10 cellular contexts compared by ENCODE assay signal in the genomic region with DNA sequence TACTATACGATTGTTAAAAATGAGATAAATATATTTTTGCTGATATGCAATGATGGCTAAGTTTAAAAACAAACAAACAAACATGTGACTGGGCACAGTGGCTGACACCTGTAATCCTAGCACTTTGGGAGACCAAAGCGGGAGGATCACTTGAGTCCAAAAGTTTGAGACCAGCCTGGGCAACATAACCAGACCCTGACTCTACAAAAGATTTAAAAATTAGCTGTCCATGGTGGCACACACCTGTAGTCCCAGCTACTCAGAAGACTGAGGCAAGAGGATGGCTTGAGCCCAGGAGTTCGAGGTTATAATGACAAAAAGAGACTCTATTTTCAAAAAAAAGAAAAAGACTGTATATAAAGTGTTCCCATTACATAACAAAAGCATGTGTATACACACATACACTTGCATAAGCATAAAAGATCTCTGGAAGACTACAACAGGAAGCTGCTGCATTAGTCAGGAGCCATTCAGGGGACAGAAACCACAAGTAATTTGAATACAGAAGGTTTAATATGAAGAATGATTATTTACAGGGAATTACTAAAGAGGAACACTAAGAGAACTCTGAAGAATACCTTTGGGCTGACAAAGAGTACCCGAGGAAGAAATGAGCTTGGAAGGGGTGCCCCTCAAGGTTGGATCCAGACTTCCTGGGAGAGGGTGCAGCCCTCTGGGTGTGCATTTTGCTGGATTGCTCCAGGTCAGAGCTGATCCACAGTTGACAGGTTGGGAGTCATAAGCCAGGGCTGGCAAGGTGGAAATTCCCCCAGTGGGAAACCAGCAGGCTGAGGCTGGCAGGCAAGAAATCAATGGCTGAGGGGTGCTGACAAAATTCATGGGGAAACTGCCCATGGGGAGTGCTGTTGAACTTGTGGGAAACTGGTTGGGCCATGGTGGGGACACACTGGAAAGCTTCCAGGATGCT. TPM values are rescaled to one million over a fixed set of nuclear protein-coding genes. Genes with fewer than 3 reads are reported as not detected.
DNase-seq lines count a peak whose midpoint lies in the region; ATAC-seq, FAIRE-seq and TF ChIP-seq lines count a peak whose summit lies in the region.
"Had no signal": no experiment of that assay in that cellular context is flagged by ENCODE, and none has a peak within 500 bp of the region (broad histone marks: within the 10 kb centered on the region; RNA-seq: fewer than 3 reads in every experiment).

No MANE protein-coding gene starts in this region.

- no peak overlapping the region for H3K4me2 ChIP-seq in H1 (ENCODE audit: insufficient read depth in 1 of 2, low read depth in 2 of 2, low read length in 2 of 2)

- peaks cover 23% of the 10 kb centered on the region for H3K27me3 Mint-ChIP-seq in activated naive CD4-positive, alpha-beta T cell treated with anti-CD3 and anti-CD28 coated beads, Interleukin-2, amount 10 ng/mL, durations not matched to agents 7 days and 5 days
- peaks cover 24% of the 10 kb centered on the region for H3K27me3 Mint-ChIP-seq in activated naive CD8-positive, alpha-beta T cell treated with anti-CD3 and anti-CD28 coated beads, Interleukin-2, amount 50 U/mL, for 24 hours

- H2AK5ac ChIP-seq in H1 (ENCODE audit: low read depth, low read length) = no peak overlapping the region

- no peak overlapping the region for H3K27ac Mint-ChIP-seq in activated naive CD4-positive, alpha-beta T cell treated with anti-CD3 and anti-CD28 coated beads, Interleukin-2, amount 10 ng/mL, durations not matched to agents 7 days and 5 days
- H3K27ac Mint-ChIP-seq in activated naive CD8-positive, alpha-beta T cell treated with anti-CD3 and anti-CD28 coated beads, Interleukin-2, amount 50 U/mL, for 24 hours = no peak overlapping the region

- no peak overlapping the region for H3K27ac ChIP-seq in H1 (ENCODE audit: low read depth, low read length)

- H3K9me3 Mint-ChIP-seq in activated naive CD4-positive, alpha-beta T cell treated with anti-CD3 and anti-CD28 coated beads, Interleukin-2, amount 10 ng/mL, durations not matched to agents 7 days and 5 days = no peaks in the 10 kb centered on the region
- H3K9me3 Mint-ChIP-seq in activated naive CD8-positive, alpha-beta T cell treated with anti-CD3 and anti-CD28 coated beads, Interleukin-2, amount 50 U/mL, for 24 hours = no peaks in the 10 kb centered on the region

- no peak for TF ChIP-seq RAD21 in H1 (IDR thresholded peaks at IDR 0.05 in 1 of 2, conservative IDR thresholded peaks at IDR 0.05 in 1 of 2; ENCODE audit: low read depth in 2 of 2, low read length in 2 of 2)

- H3K27me3 ChIP-seq in H1 (replicated peaks in 1 of 4; ENCODE audit: control insufficient read depth in 3 of 4, extremely low read depth in 1 of 4, insufficient read depth in 3 of 4, low read length in 3 of 4) = no peaks in the 10 kb centered on the region

- H3K79me2 ChIP-seq in H1 (ENCODE audit: control insufficient read depth in 1 of 2, insufficient read depth in 2 of 2, low read length in 2 of 2) = no peaks in the 10 kb centered on the region

- no peak overlapping the region for H2BK120ac ChIP-seq in H1 (replicated peaks; ENCODE audit: low read depth, low read length)

- H3K56ac ChIP-seq in H1 (replicated peaks; ENCODE audit: insufficient read length, low read depth, low read length) = no peak overlapping the region

- no peak overlapping the region for H3K14ac ChIP-seq in H1 (ENCODE audit: insufficient read length)

- H2BK20ac ChIP-seq in H1 (ENCODE audit: low read length) = 0 out of 2 replicates have a peak overlapping the region, but pooled peaks have one; percentile 1

- H3K4ac ChIP-seq in H1 (replicated peaks; ENCODE audit: insufficient read length, low read depth, low read length) = no peak overlapping the region

- H3K79me1 ChIP-seq in H1 (ENCODE audit: low read depth, low read length) = no peaks in the 10 kb centered on the region

- no peaks in the 10 kb centered on the region for H3K36me3 Mint-ChIP-seq in activated naive CD4-positive, alpha-beta T cell treated with anti-CD3 and anti-CD28 coated beads, Interleukin-2, amount 10 ng/mL, durations not matched to agents 7 days and 5 days
- no peaks in the 10 kb centered on the region for H3K36me3 Mint-ChIP-seq in activated naive CD8-positive, alpha-beta T cell treated with anti-CD3 and anti-CD28 coated beads, Interleukin-2, amount 50 U/mL, for 24 hours (ENCODE audit: low read depth)

- no peak overlapping the region for H3K18ac ChIP-seq in H1 (ENCODE audit: extremely low read depth, low read length)

- no peak overlapping the region for H3K9ac ChIP-seq in H1 (replicated peaks in 1 of 4; ENCODE audit: extremely low read depth in 1 of 4, low read depth in 3 of 4, low read length in 3 of 4)

- H3K4me3 Mint-ChIP-seq in activated naive CD4-positive, alpha-beta T cell treated with anti-CD3 and anti-CD28 coated beads, Interleukin-2, amount 10 ng/mL, durations not matched to agents 7 days and 5 days = no peak overlapping the region
- no peak overlapping the region for H3K4me3 Mint-ChIP-seq in activated naive CD8-positive, alpha-beta T cell treated with anti-CD3 and anti-CD28 coated beads, Interleukin-2, amount 50 U/mL, for 24 hours

- POLR2A ChIA-PET in H1 (lab: Charles Lee; ENCODE audit: partially characterized antibody) = no interaction called here

- H4K8ac ChIP-seq in H1 (ENCODE audit: extremely low read depth, insufficient read depth, low read length) = no peak overlapping the region

- H2BK12ac ChIP-seq in H1 (ENCODE audit: low read depth, low read length) = no peak overlapping the region

- TF ChIP-seq POLR2A in NB4 (IDR thresholded peaks at IDR 0.05; ENCODE audit: extremely low read depth, insufficient read length) (no peak), H1 (IDR thresholded peaks at IDR 0.05; ENCODE audit: control extremely low read depth in 1 of 2, low read depth in 2 of 2, low read length in 2 of 2) (no peak)

- no peak overlapping the region for H4K5ac ChIP-seq in H1 (ENCODE audit: insufficient read length, low read depth, low read length)

- H3K23ac ChIP-seq in H1 (ENCODE audit: insufficient read length) = no peak overlapping the region

- H4K91ac ChIP-seq in H1 (replicated peaks; ENCODE audit: insufficient read length, low read length) = peak overlapping the region; percentile 5

- 77% methylated on average over 4 of the region's 4 CpGs; no CpG with 5 or more reads in 1 of the 2 experiments for WGBS in H1 (ENCODE audit: extremely low coverage in 1 of 2, insufficient coverage in 1 of 2, insufficient read length in 1 of 2, insufficient replicate concordance in 2 of 2, low coverage in 1 of 2, low lambda C conversion rate in 2 of 2, missing lambda C conversion rate in 1 of 2), 2 experiments

- in situ Hi-C loops in G401 (cut with HindIII; ENCODE audit: low sequenced_read_pairs) = no loop called here

- H3K36me3 ChIP-seq in H1 (ENCODE audit: control insufficient read depth in 2 of 4, insufficient read depth in 4 of 4, low read length in 3 of 4) = no peaks in the 10 kb centered on the region

- 0 out of 2 replicates have a peak overlapping the region, but pooled peaks have one; percentile 25 for H2AFZ ChIP-seq in H1 (ENCODE audit: low read length)

- no peak for TF ChIP-seq EP300 in H1 (IDR thresholded peaks at IDR 0.05; ENCODE audit: borderline replicate concordance in 1 of 2, low read depth in 2 of 2, low read length in 2 of 2)

- no peaks in the 10 kb centered on the region for H3K9me3 ChIP-seq in H1 (ENCODE audit: insufficient read depth in 2 of 2, low read depth in 1 of 2, low read length in 1 of 2)

- peak overlapping the region; percentile 12; the same call in 1 of the 2 replicates for H2BK15ac ChIP-seq in H1 (ENCODE audit: low read length)

- H3K4me1 ChIP-seq in H1 (replicated peaks in 1 of 4; ENCODE audit: control insufficient read depth in 3 of 4, insufficient read depth in 4 of 4, low read length in 3 of 4) = peaks cover 0 to 3% (median 2%) of the 10 kb centered on the region in 4 experiments; a peak in 4 of 7 replicates

- H3K4me3 ChIP-seq in NB4 (ENCODE audit: low read depth, low read length) = no peak overlapping the region
- no peak overlapping the region for H3K4me3 ChIP-seq in H1 (ENCODE audit: extremely low read depth in 1 of 4, insufficient read depth in 2 of 4, low read depth in 3 of 4, low read length in 4 of 4)

- no peaks in the 10 kb centered on the region; the same call in 1 of the 2 replicates for H3K23me2 ChIP-seq in H1 (ENCODE audit: low read depth, low read length)

- CTCF ChIA-PET in H1 (lab: Charles Lee; ENCODE audit: partially characterized antibody) = interaction anchor here (0.8 to 2.7 kb wide), 13 partner anchors 7 to 388 kb away, joined by 3 to 43 read pairs (median 5); no protein-coding TSS in a partner anchor
- CTCF ChIA-PET in activated naive CD4-positive, alpha-beta T cell treated with anti-CD3 and anti-CD28 coated beads, Interleukin-2, amount 10 ng/mL, durations not matched to agents 7 days and 5 days (lab: Charles Lee) = interaction anchor here (0.6 to 1.2 kb wide), 2 partner anchors 13 to 138 kb away, joined by 3 to 4 read pairs; no protein-coding TSS in a partner anchor

- TF ChIP-seq CTCF in NB4 (IDR thresholded peaks at IDR 0.05; ENCODE audit: low read depth, low read length) (no peak), H1 (IDR thresholded peaks at IDR 0.05; ENCODE audit: control extremely low read depth in 1 of 3, insufficient read depth in 1 of 3, low read depth in 1 of 3, low read length in 3 of 3) (no peak)

- ATAC-seq in activated naive CD8-positive, alpha-beta T cell treated with anti-CD3 and anti-CD28 coated beads, Interleukin-2, amount 50 U/mL, for 24 hours = no peak

- no peaks in the 10 kb centered on the region for H3K4me1 Mint-ChIP-seq in activated naive CD4-positive, alpha-beta T cell treated with anti-CD3 and anti-CD28 coated beads, Interleukin-2, amount 10 ng/mL, durations not matched to agents 7 days and 5 days
- H3K4me1 Mint-ChIP-seq in activated naive CD8-positive, alpha-beta T cell treated with anti-CD3 and anti-CD28 coated beads, Interleukin-2, amount 50 U/mL, for 24 hours = no peaks in the 10 kb centered on the region

- FAIRE-seq in H1 (lab: Jason Lieb, UNC) = no peak
- FAIRE-seq: GM12891 had no signal

- DNase-seq in GM04503 (ENCODE audit: low read depth) (peak; percentile 63), NB4 (ENCODE audit: low read depth) (peak; percentile 49), H1 (ENCODE audit: low read depth in 1 of 2, low spot score in 2 of 2) (no peak), renal cortical epithelial cell (ENCODE audit: low read depth) (peak; percentile 93), G401 (ENCODE audit: low spot score) (no peak)
- no peak for DNase-seq in activated naive CD4-positive, alpha-beta T cell treated with anti-CD3 and anti-CD28 coated beads, Interleukin-2, amount 10 ng/mL, durations not matched to agents 7 days and 5 days
- no peak for DNase-seq in activated naive CD8-positive, alpha-beta T cell treated with anti-CD3 and anti-CD28 coated beads, Interleukin-2, amount 50 U/mL, for 24 hours
- DNase-seq: cortex of kidney, NCI-H2081 treated with DMSO at 0.1 percent for 48 hours had no signal

- no peaks in the 10 kb centered on the region for H4K20me1 ChIP-seq in H1 (replicated peaks in 1 of 2; ENCODE audit: control insufficient read depth in 1 of 2, insufficient read depth in 2 of 2, low read length in 2 of 2)

- H2BK5ac ChIP-seq in H1 (ENCODE audit: low read depth, low read length) = no peak overlapping the region

RNA-seq across cellular contexts. Expression of a gene that starts 9.2 kb away (rescaled TPM):
- 2.9 and 3.3 TPM in 2 replicates for total RNA-seq in H1 (2021; fragmentation: NEBNext Ultra II Directional; extraction: Animal tissue kit (Norgen Biotek cat#: 25700))
- 4.5 and 13.6 TPM in 2 replicates for polyA plus RNA-seq in H1 (2011; rRNA removed)
- 5.3 TPM for polyA plus RNA-seq in H1 (2011; cell fraction: cytosol; rRNA removed)
- 2.4 TPM for polyA plus RNA-seq in H1 (2011; cell fraction: nucleus; rRNA removed)
- polyA plus RNA-seq in H1 (2012, experiment 1 of 2) = 7.0 to 14.7 TPM (median 8.8 TPM) in 4 replicates
- 2.8 TPM for polyA plus RNA-seq in H1 (2012, experiment 2 of 2)
- 13.5 TPM for polyA plus RNA-seq in H1 (2013, experiment 1 of 2)
- polyA plus RNA-seq in H1 (2013, experiment 2 of 2) = 15.9 TPM
- polyA minus RNA-seq in H1 (2011; rRNA and poly(A)+ RNA removed) = 5.3 and 17.2 TPM in 2 replicates
- polyA minus RNA-seq in H1 (2011; cell fraction: cytosol; rRNA and poly(A)+ RNA removed) = not detected
- polyA minus RNA-seq in H1 (2011; cell fraction: nucleus; rRNA and poly(A)+ RNA removed) = 5.9 TPM
- 11.9 and 21.5 TPM in 2 replicates for total RNA-seq in renal cortical epithelial cell
- 13.4 and 36.7 TPM in 2 replicates for total RNA-seq in G401 (2014; rRNA removed; shearing (Covaris generic))

RNA-seq across cellular contexts. Expression of a gene that starts 34.8 kb away (rescaled TPM):
- 0.26 and 1.5 TPM in 2 replicates for total RNA-seq in H1 (2021; fragmentation: NEBNext Ultra II Directional; extraction: Animal tissue kit (Norgen Biotek cat#: 25700))
- 0.85 and 1.3 TPM in 2 replicates for polyA plus RNA-seq in H1 (2011; rRNA removed)
- polyA plus RNA-seq in H1 (2011; cell fraction: cytosol; rRNA removed) = 1.0 TPM
- polyA plus RNA-seq in H1 (2011; cell fraction: nucleus; rRNA removed) = 0.73 TPM
- 0.64 to 1.1 TPM (median 0.72 TPM) in 4 replicates for polyA plus RNA-seq in H1 (2012, experiment 1 of 2)
- 0.30 TPM for polyA plus RNA-seq in H1 (2012, experiment 2 of 2)
- 0.75 TPM for polyA plus RNA-seq in H1 (2013, experiment 1 of 2)
- 0.81 TPM for polyA plus RNA-seq in H1 (2013, experiment 2 of 2)
- 0.47 and 0.88 TPM in 2 replicates for polyA minus RNA-seq in H1 (2011; rRNA and poly(A)+ RNA removed)
- 5.7 TPM for polyA minus RNA-seq in H1 (2011; cell fraction: cytosol; rRNA and poly(A)+ RNA removed)
- 4.7 TPM for polyA minus RNA-seq in H1 (2011; cell fraction: nucleus; rRNA and poly(A)+ RNA removed)
- total RNA-seq in renal cortical epithelial cell = 63.8 and 247 TPM in 2 replicates
- total RNA-seq in G401 (2014; rRNA removed; shearing (Covaris generic)) = 1,040 and 1,132 TPM in 2 replicates

Comparison
In these comparisons a context has a peak if more than half of its experiments do, and no peak if none do; other contexts are left out.
1. DNase-seq: peak in GM04503 (single experiment), NB4 (single experiment) and renal cortical epithelial cell (single experiment); none in H1 (0 of 2), G401 (single experiment), activated naive CD4-positive, alpha-beta T cell treated with anti-CD3 and anti-CD28 coated beads, Interleukin-2, amount 10 ng/mL, durations not matched to agents 7 days and 5 days (single experiment) and activated naive CD8-positive, alpha-beta T cell treated with anti-CD3 and anti-CD28 coated beads, Interleukin-2, amount 50 U/mL, for 24 hours (single experiment).
2. RNA of a gene that starts 34.8 kb away (total RNA-seq): 1,040 to 1,132 TPM in G401 and 63.8 to 247 TPM in renal cortical epithelial cell; 0.26 to 1.5 TPM in H1; every median in the first group is over 10 times any median in the second.